In genomic region chr13:106753241-106753640, GRCh38 we compare ENCODE assay signal across 1 cellular context.
TF ChIP-seq lines count a peak whose summit lies in the region.

No MANE protein-coding gene starts in this region.

TF ChIP-seq in H1, 55 proteins besides CTCF, POLR2A, EP300 and RAD21 (continued from another document):
- TF ChIP-seq, protein P1, sequence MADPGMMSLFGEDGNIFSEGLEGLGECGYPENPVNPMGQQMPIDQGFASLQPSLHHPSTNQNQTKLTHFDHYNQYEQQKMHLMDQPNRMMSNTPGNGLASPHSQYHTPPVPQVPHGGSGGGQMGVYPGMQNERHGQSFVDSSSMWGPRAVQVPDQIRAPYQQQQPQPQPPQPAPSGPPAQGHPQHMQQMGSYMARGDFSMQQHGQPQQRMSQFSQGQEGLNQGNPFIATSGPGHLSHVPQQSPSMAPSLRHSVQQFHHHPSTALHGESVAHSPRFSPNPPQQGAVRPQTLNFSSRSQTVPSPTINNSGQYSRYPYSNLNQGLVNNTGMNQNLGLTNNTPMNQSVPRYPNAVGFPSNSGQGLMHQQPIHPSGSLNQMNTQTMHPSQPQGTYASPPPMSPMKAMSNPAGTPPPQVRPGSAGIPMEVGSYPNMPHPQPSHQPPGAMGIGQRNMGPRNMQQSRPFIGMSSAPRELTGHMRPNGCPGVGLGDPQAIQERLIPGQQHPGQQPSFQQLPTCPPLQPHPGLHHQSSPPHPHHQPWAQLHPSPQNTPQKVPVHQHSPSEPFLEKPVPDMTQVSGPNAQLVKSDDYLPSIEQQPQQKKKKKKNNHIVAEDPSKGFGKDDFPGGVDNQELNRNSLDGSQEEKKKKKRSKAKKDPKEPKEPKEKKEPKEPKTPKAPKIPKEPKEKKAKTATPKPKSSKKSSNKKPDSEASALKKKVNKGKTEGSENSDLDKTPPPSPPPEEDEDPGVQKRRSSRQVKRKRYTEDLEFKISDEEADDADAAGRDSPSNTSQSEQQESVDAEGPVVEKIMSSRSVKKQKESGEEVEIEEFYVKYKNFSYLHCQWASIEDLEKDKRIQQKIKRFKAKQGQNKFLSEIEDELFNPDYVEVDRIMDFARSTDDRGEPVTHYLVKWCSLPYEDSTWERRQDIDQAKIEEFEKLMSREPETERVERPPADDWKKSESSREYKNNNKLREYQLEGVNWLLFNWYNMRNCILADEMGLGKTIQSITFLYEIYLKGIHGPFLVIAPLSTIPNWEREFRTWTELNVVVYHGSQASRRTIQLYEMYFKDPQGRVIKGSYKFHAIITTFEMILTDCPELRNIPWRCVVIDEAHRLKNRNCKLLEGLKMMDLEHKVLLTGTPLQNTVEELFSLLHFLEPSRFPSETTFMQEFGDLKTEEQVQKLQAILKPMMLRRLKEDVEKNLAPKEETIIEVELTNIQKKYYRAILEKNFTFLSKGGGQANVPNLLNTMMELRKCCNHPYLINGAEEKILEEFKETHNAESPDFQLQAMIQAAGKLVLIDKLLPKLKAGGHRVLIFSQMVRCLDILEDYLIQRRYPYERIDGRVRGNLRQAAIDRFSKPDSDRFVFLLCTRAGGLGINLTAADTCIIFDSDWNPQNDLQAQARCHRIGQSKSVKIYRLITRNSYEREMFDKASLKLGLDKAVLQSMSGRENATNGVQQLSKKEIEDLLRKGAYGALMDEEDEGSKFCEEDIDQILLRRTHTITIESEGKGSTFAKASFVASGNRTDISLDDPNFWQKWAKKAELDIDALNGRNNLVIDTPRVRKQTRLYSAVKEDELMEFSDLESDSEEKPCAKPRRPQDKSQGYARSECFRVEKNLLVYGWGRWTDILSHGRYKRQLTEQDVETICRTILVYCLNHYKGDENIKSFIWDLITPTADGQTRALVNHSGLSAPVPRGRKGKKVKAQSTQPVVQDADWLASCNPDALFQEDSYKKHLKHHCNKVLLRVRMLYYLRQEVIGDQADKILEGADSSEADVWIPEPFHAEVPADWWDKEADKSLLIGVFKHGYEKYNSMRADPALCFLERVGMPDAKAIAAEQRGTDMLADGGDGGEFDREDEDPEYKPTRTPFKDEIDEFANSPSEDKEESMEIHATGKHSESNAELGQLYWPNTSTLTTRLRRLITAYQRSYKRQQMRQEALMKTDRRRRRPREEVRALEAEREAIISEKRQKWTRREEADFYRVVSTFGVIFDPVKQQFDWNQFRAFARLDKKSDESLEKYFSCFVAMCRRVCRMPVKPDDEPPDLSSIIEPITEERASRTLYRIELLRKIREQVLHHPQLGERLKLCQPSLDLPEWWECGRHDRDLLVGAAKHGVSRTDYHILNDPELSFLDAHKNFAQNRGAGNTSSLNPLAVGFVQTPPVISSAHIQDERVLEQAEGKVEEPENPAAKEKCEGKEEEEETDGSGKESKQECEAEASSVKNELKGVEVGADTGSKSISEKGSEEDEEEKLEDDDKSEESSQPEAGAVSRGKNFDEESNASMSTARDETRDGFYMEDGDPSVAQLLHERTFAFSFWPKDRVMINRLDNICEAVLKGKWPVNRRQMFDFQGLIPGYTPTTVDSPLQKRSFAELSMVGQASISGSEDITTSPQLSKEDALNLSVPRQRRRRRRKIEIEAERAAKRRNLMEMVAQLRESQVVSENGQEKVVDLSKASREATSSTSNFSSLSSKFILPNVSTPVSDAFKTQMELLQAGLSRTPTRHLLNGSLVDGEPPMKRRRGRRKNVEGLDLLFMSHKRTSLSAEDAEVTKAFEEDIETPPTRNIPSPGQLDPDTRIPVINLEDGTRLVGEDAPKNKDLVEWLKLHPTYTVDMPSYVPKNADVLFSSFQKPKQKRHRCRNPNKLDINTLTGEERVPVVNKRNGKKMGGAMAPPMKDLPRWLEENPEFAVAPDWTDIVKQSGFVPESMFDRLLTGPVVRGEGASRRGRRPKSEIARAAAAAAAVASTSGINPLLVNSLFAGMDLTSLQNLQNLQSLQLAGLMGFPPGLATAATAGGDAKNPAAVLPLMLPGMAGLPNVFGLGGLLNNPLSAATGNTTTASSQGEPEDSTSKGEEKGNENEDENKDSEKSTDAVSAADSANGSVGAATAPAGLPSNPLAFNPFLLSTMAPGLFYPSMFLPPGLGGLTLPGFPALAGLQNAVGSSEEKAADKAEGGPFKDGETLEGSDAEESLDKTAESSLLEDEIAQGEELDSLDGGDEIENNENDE (IDR thresholded peaks at IDR 0.05; ENCODE audit: insufficient replicate concordance, low read length): no peak
- TF ChIP-seq CEBPB (IDR thresholded peaks at IDR 0.05; ENCODE audit: low read depth, low read length) (no peak), CTBP2 (IDR thresholded peaks at IDR 0.05; ENCODE audit: borderline replicate concordance, insufficient read depth, insufficient read length, low read length) (no peak), GTF2F1 (IDR thresholded peaks at IDR 0.05; ENCODE audit: borderline replicate concordance, low read depth, low read length) (no peak), SP2 (IDR thresholded peaks at IDR 0.05; ENCODE audit: low read length) (no peak), JUN (IDR thresholded peaks at IDR 0.05; ENCODE audit: low read depth, low read length) (no peak), CREB1 (IDR thresholded peaks at IDR 0.05) (no peak), GABPA (IDR thresholded peaks at IDR 0.05; ENCODE audit: borderline replicate concordance, insufficient read depth, low read length) (no peak), SUZ12 (IDR thresholded peaks at IDR 0.05; ENCODE audit: low read length) (no peak), SIN3A (conservative IDR thresholded peaks at IDR 0.05 in 1 of 2, IDR thresholded peaks at IDR 0.05 in 1 of 2; ENCODE audit: low read depth in 1 of 2, low read length in 2 of 2) (no peak), NRF1 (IDR thresholded peaks at IDR 0.05; ENCODE audit: low read depth, low read length) (no peak), SAP30 (IDR thresholded peaks at IDR 0.05; ENCODE audit: insufficient read depth, insufficient replicate concordance, low read length) (no peak), SIRT6 (IDR thresholded peaks at IDR 0.05; ENCODE audit: low read length) (no peak), PHF8 (conservative IDR thresholded peaks at IDR 0.05; ENCODE audit: low read depth, low read length) (no peak)
- TF ChIP-seq, protein P2, sequence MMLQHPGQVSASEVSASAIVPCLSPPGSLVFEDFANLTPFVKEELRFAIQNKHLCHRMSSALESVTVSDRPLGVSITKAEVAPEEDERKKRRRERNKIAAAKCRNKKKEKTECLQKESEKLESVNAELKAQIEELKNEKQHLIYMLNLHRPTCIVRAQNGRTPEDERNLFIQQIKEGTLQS (IDR thresholded peaks at IDR 0.05; ENCODE audit: insufficient read depth, low read depth, low read length): no peak
